11 cellular contexts compared by ENCODE assay signal in the genomic region with DNA sequence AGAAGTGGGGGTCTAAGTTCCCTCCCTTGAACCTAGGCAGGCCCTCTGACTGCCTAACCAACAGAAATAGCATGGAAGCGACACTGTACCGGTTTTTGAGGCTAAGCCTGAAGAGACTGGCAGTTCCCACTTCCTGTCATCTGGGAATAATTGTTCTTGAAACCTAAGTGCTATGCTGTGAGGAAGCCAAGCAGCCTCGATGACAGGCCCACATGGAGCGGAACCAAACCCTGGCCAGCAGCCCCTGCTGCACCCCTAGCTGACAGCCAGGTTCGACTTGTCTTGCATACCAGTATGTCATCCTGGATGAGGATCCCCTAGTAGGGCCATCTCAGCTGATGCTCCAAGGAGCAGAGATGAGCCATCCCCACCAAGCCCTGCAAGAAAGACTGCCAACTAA. TPM values are rescaled to one million over a fixed set of nuclear protein-coding genes. Genes with fewer than 3 reads are reported as not detected.
DNase-seq lines count a peak whose midpoint lies in the region; ATAC-seq and TF ChIP-seq lines count a peak whose summit lies in the region.
"Had no signal": no experiment of that assay in that cellular context is flagged by ENCODE, and none has a peak within 500 bp of the region (broad histone marks: within the 10 kb centered on the region; RNA-seq: fewer than 3 reads in every experiment).

No MANE protein-coding gene starts in this region.

- DNase-seq in CD4-positive, CD25-positive, alpha-beta regulatory T cell: no peak
- DNase-seq in GM03348 (ENCODE audit: low spot score) (peak; percentile 56), T-helper 17 cell (no peak), mesothelial cell of epicardium (ENCODE audit: low spot score in 2 of 2, unreplicated experiment in 2 of 2) (no peak)
- no peak for DNase-seq in effector CD4-positive, alpha-beta T cell
- DNase-seq: aorta, GDM1 had no signal

- no peaks in the 10 kb centered on the region for H3K9me3 ChIP-seq in CD4-positive, CD25-positive, alpha-beta regulatory T cell (ENCODE audit: control insufficient read depth in 2 of 2, low read length in 2 of 2)
- H3K9me3 ChIP-seq in T-helper 17 cell (ENCODE audit: control insufficient read depth, low read length, poor library complexity, severe bottlenecking): no peaks in the 10 kb centered on the region

- peaks cover 0 to 8% (median 3%) of the 10 kb centered on the region in 7 donors for H3K9me3 Mint-ChIP-seq in CD4-positive, CD25-positive, alpha-beta regulatory T cell
- peaks cover 5% of the 10 kb centered on the region for H3K9me3 Mint-ChIP-seq in mesothelial cell of epicardium

- H3K27me3 Mint-ChIP-seq in CD4-positive, CD25-positive, alpha-beta regulatory T cell: no peaks in the 10 kb centered on the region
- no peaks in the 10 kb centered on the region for H3K27me3 Mint-ChIP-seq in T-helper 17 cell
- peaks cover 10% of the 10 kb centered on the region for H3K27me3 Mint-ChIP-seq in mesothelial cell of epicardium (ENCODE audit: low read depth)

- peaks cover 32 to 89% (median 68%) of the 10 kb centered on the region in 4 donors for H3K4me1 Mint-ChIP-seq in CD4-positive, CD25-positive, alpha-beta regulatory T cell
- H3K4me1 Mint-ChIP-seq in T-helper 17 cell (peaks cover 61% of the 10 kb centered on the region), mesothelial cell of epicardium (peaks cover 12% of the 10 kb centered on the region)

- peak overlapping the region; percentile 94 to 99 (median 96) for H3K27ac Mint-ChIP-seq in CD4-positive, CD25-positive, alpha-beta regulatory T cell
- H3K27ac Mint-ChIP-seq in T-helper 17 cell (peak overlapping the region; percentile 86), mesothelial cell of epicardium (peak overlapping the region; percentile 9)

- TF ChIP-seq CTCF in mesothelial cell of epicardium (IDR thresholded peaks at IDR 0.05; ENCODE audit: unreplicated experiment): no peak

- ATAC-seq in CD4-positive, CD25-positive, alpha-beta regulatory T cell (ENCODE audit: low read depth in 2 of 2): no peak
- ATAC-seq in T-helper 17 cell: no peak
- no peak for ATAC-seq in HG02973 (IDR thresholded peaks at IDR 0.05; ENCODE audit: unreplicated experiment)
- no peak for ATAC-seq in esophagus mucosa
- ATAC-seq: HCT116 had no signal

- peak overlapping the region in 3 of 4 donors; percentile 79 to 83 (median 81) for H3K4me3 Mint-ChIP-seq in CD4-positive, CD25-positive, alpha-beta regulatory T cell
- H3K4me3 Mint-ChIP-seq in T-helper 17 cell: peak overlapping the region; percentile 63
- H3K4me3 Mint-ChIP-seq in mesothelial cell of epicardium: no peak overlapping the region

- no peaks in the 10 kb centered on the region for H3K27me3 ChIP-seq in CD4-positive, CD25-positive, alpha-beta regulatory T cell (ENCODE audit: control insufficient read depth, insufficient read depth, low read length)

- peaks cover 2% of the 10 kb centered on the region for H3K36me3 ChIP-seq in CD4-positive, CD25-positive, alpha-beta regulatory T cell (ENCODE audit: control insufficient read depth, insufficient read depth, low read length)

- peaks cover 11% of the 10 kb centered on the region for H3K36me3 Mint-ChIP-seq in CD4-positive, CD25-positive, alpha-beta regulatory T cell
- H3K36me3 Mint-ChIP-seq in T-helper 17 cell (ENCODE audit: low read depth) (peaks cover 2% of the 10 kb centered on the region), mesothelial cell of epicardium (no peaks in the 10 kb centered on the region)

- H3K4me1 ChIP-seq in CD4-positive, CD25-positive, alpha-beta regulatory T cell (ENCODE audit: control insufficient read depth, insufficient read depth, low read length, poor library complexity, severe bottlenecking): peaks cover 89% of the 10 kb centered on the region

- H3K27ac ChIP-seq in CD4-positive, CD25-positive, alpha-beta regulatory T cell (ENCODE audit: insufficient read depth, low read length, poor library complexity, severe bottlenecking): peak overlapping the region; percentile 98

- peak overlapping the region; percentile 61 for H3K4me3 ChIP-seq in CD4-positive, CD25-positive, alpha-beta regulatory T cell (ENCODE audit: low read depth, low read length)
- H3K4me3 ChIP-seq: lung had no signal

RNA-seq across cellular contexts. Expression of a gene that starts 6.4 kb away (rescaled TPM):
- total RNA-seq in CD4-positive, CD25-positive, alpha-beta regulatory T cell: 18.8 TPM
- 10 to 100 TPM in 2 of 4 donors, 1 to 10 TPM in 2; 8.5 to 19.1 (median 11.0) TPM for polyA plus RNA-seq in CD4-positive, CD25-positive, alpha-beta regulatory T cell
- total RNA-seq in T-helper 17 cell (10 to 100 TPM in 1 of 2 donors, 1 to 10 TPM in 1; 7.6 to 12.4 TPM), mesothelial cell of epicardium (0.79 to 1.2 TPM (median 1.1 TPM) in 3 replicates), esophagus mucosa (11.6 TPM)

Comparison
In these comparisons a context has a peak if more than half of its experiments do, and no peak if none do; other contexts are left out.
1. H3K27ac Mint-ChIP-seq: peak in every context shown above with its lines; median percentile 96 in CD4-positive, CD25-positive, alpha-beta regulatory T cell; 86 in T-helper 17 cell; 9 in mesothelial cell of epicardium.